ENCODE assay signal across 17 cellular contexts in genomic region chr5:142253938-142254895, GRCh38.
DNase-seq lines count a peak whose midpoint lies in the region; ATAC-seq and TF ChIP-seq lines count a peak whose summit lies in the region.
"Had no signal": no experiment of that assay in that cellular context is flagged by ENCODE, and none has a peak within 500 bp of the region (broad histone marks: within the 10 kb centered on the region; RNA-seq: fewer than 3 reads in every experiment).

No MANE protein-coding gene starts in this region.

- no peak overlapping the region for H3K4me3 Mint-ChIP-seq in brain
- H3K4me3 Mint-ChIP-seq: activated B cell treated with CpG ODN at 0.5 μM for 24 hours; CD14-positive monocyte; naive thymus-derived CD8-positive, alpha-beta T cell; stimulated activated effector memory CD8-positive, alpha-beta T cell treated with anti-CD3 and anti-CD28 coated beads, Interleukin-12 subunit alpha, Interleukin-12 subunit beta, amount 100 ng/mL, for 72 hours had no signal

- DNase-seq in Right ventricle myocardium inferior (ENCODE audit: missing footprints), result no peak
- no peak for DNase-seq in cardiac septum (ENCODE audit: low spot score)
- DNase-seq in left ventricle myocardium superior, result no peak
- no peak for DNase-seq in G401 (ENCODE audit: low spot score)
- DNase-seq: activated B cell treated with CpG ODN at 0.5 μM for 24 hours; naive thymus-derived CD8-positive, alpha-beta T cell; NCI-H187 treated with DMSO at 0.1 percent for 48 hours; SIG-M5; stimulated activated CD4-positive, alpha-beta T cell treated with anti-CD3 and anti-CD28 coated beads, Interleukin-12 subunit alpha, Interleukin-12 subunit beta, amount 100 ng/mL, for 4 hours; T-helper 2 cell; thyroid gland had no signal

- peaks cover 0 to 6% (median 4%) of the 10 kb centered on the region in 5 experiments for H3K9me3 Mint-ChIP-seq in brain
- H3K9me3 Mint-ChIP-seq: activated B cell treated with CpG ODN at 0.5 μM for 24 hours had no signal

- intact Hi-C loops in Right ventricle myocardium inferior (cut with DNase I) (no loop called here), cardiac septum (cut with DNase I) (no loop called here), left ventricle myocardium superior (cut with micrococcal nuclease) (no loop called here)

- in situ Hi-C loops in G401 (cut with HindIII; ENCODE audit: low sequenced_read_pairs), result no loop called here

- peak; percentile 81 for ATAC-seq in Right ventricle myocardium inferior
- peak; percentile 87 for ATAC-seq in left ventricle myocardium superior
- no peak for ATAC-seq in GM21825 (IDR thresholded peaks at IDR 0.05; ENCODE audit: unreplicated experiment)
- no peak for ATAC-seq in HG03378 (IDR thresholded peaks at IDR 0.05; ENCODE audit: unreplicated experiment)
- no peak for ATAC-seq in GM18870 (IDR thresholded peaks at IDR 0.05; ENCODE audit: unreplicated experiment)
- ATAC-seq: naive thymus-derived CD8-positive, alpha-beta T cell; stimulated activated effector memory CD8-positive, alpha-beta T cell treated with anti-CD3 and anti-CD28 coated beads, Interleukin-12 subunit alpha, Interleukin-12 subunit beta, amount 100 ng/mL, for 72 hours had no signal

- H3K36me3 Mint-ChIP-seq in brain, result no peaks in the 10 kb centered on the region
- H3K36me3 Mint-ChIP-seq: CD14-positive monocyte; stimulated activated effector memory CD8-positive, alpha-beta T cell treated with anti-CD3 and anti-CD28 coated beads, Interleukin-12 subunit alpha, Interleukin-12 subunit beta, amount 100 ng/mL, for 72 hours had no signal

- H3K27ac Mint-ChIP-seq in brain, result peak overlapping the region in 3 of 5 experiments; percentile 11 to 69 (median 56)
- H3K27ac Mint-ChIP-seq: activated B cell treated with CpG ODN at 0.5 μM for 24 hours; naive thymus-derived CD8-positive, alpha-beta T cell; stimulated activated effector memory CD8-positive, alpha-beta T cell treated with anti-CD3 and anti-CD28 coated beads, Interleukin-12 subunit alpha, Interleukin-12 subunit beta, amount 100 ng/mL, for 72 hours had no signal

- TF ChIP-seq CTCF in brain (conservative IDR thresholded peaks at IDR 0.05), result no peak

- peaks cover 6% of the 10 kb centered on the region for H3K4me1 Mint-ChIP-seq in brain
- H3K4me1 Mint-ChIP-seq: activated B cell treated with CpG ODN at 0.5 μM for 24 hours; CD14-positive monocyte; stimulated activated effector memory CD8-positive, alpha-beta T cell treated with anti-CD3 and anti-CD28 coated beads, Interleukin-12 subunit alpha, Interleukin-12 subunit beta, amount 100 ng/mL, for 72 hours had no signal

- H3K27me3 Mint-ChIP-seq in brain, result no peaks in the 10 kb centered on the region

Comparison
In these comparisons a context has a peak if more than half of its experiments do, and no peak if none do; other contexts are left out.
1. ATAC-seq: peak in Right ventricle myocardium inferior (single experiment) and left ventricle myocardium superior (single experiment); none in GM21825 (single experiment), HG03378 (single experiment) and GM18870 (single experiment).